ENCODE assay signal across 1 cellular context in the genomic region with DNA sequence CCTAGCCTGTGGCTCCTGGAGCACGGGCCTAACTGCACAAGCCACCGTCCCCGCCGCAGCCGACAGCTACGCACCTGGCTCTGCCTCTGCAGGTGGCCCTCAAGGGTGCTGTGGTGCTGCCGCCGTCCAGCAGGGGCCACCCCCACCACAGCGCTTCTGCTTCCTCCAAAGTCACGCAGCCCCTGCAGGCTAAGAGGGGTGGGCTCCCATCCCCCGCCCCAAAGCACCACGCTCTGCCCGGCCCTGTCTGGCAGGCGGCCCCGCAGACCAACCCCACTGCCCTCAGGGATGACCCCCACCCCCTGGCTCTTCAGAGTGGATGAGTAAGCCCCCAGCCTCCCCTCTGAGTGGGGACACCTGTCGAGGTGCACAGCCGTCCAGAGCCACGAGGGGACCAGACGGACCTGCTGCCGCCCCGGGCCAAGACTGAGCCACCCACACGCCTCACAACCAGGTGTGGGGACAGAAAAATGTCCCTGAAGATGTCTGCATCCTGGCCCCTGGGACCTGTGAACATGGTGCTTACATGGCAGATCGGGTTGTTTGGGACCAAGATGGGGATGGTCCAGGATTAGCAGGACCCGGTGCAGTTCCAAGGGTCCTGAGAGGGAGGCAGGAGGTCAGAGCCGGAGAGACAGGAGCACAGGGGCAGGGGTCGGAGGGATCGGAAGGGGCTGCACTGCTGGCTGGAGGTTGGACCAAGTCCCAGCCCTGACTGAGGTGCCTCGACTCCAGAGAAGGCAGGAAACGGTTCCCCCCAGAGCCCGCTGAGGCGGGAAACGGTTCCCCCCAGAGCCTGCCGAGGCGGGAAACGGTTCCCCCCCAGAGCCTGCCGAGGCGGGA.
A peak's percentile ranks its signal among the peaks of the same experiment; 100 is the strongest.
TF ChIP-seq lines count a peak whose summit lies in the region.

No MANE protein-coding gene starts in this region.

TF ChIP-seq in HepG2, 621 proteins besides CTCF, POLR2A, EP300 and RAD21 (continued from another document):
- TF ChIP-seq ZNF281 (CRISPR knock-in tag; IDR thresholded peaks at IDR 0.05; ENCODE audit: borderline replicate concordance) (peak; percentile 40; the same call in 1 of the 2 replicates), ISX (CRISPR knock-in tag; conservative IDR thresholded peaks at IDR 0.05) (no peak), ZSCAN25 (CRISPR knock-in tag; IDR thresholded peaks at IDR 0.05) (peak; percentile 59; the same call in 1 of the 2 replicates), DMAP1 (CRISPR knock-in tag; IDR thresholded peaks at IDR 0.05) (0 out of 2 replicates have a peak, but pooled peaks have one; percentile 31), HNRNPK (IDR thresholded peaks at IDR 0.05; ENCODE audit: low read depth, low read length, poor library complexity, severe bottlenecking) (peak; percentile 42), ZNF251 (CRISPR knock-in tag; IDR thresholded peaks at IDR 0.05) (no peak), ZNF274 (CRISPR knock-in tag; IDR thresholded peaks at IDR 0.05) (peak; percentile 44; the same call in 1 of the 2 replicates), ETV6 (CRISPR knock-in tag; conservative IDR thresholded peaks at IDR 0.05) (no peak), ELF1 (CRISPR knock-in tag; IDR thresholded peaks at IDR 0.05) (no peak), SRSF1 (optimal IDR thresholded peaks at IDR 0.05; ENCODE audit: low read depth, low read length) (no peak), ZNF891 (CRISPR knock-in tag; IDR thresholded peaks at IDR 0.05) (0 out of 2 replicates have a peak, but pooled peaks have one; percentile 10), GMEB1 (CRISPR knock-in tag; IDR thresholded peaks at IDR 0.05; ENCODE audit: borderline replicate concordance) (peak; percentile 14; the same call in 1 of the 2 replicates)
- TF ChIP-seq, protein P1, sequence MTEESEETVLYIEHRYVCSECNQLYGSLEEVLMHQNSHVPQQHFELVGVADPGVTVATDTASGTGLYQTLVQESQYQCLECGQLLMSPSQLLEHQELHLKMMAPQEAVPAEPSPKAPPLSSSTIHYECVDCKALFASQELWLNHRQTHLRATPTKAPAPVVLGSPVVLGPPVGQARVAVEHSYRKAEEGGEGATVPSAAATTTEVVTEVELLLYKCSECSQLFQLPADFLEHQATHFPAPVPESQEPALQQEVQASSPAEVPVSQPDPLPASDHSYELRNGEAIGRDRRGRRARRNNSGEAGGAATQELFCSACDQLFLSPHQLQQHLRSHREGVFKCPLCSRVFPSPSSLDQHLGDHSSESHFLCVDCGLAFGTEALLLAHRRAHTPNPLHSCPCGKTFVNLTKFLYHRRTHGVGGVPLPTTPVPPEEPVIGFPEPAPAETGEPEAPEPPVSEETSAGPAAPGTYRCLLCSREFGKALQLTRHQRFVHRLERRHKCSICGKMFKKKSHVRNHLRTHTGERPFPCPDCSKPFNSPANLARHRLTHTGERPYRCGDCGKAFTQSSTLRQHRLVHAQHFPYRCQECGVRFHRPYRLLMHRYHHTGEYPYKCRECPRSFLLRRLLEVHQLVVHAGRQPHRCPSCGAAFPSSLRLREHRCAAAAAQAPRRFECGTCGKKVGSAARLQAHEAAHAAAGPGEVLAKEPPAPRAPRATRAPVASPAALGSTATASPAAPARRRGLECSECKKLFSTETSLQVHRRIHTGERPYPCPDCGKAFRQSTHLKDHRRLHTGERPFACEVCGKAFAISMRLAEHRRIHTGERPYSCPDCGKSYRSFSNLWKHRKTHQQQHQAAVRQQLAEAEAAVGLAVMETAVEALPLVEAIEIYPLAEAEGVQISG (CRISPR knock-in tag; IDR thresholded peaks at IDR 0.05) = peak; percentile 62
